In genomic region chr2:237500681-237501424, GRCh38 we compare ENCODE assay signal across 11 cellular contexts. TPM values are rescaled to one million over a fixed set of nuclear protein-coding genes. Genes with fewer than 3 reads are reported as not detected.
DNase-seq lines count a peak whose midpoint lies in the region; ATAC-seq and TF ChIP-seq lines count a peak whose summit lies in the region.
"Had no signal": no experiment of that assay in that cellular context is flagged by ENCODE, and none has a peak within 500 bp of the region (broad histone marks: within the 10 kb centered on the region; RNA-seq: fewer than 3 reads in every experiment).

No MANE protein-coding gene starts in this region.

- TF ChIP-seq POLR2A in lower leg skin (IDR thresholded peaks at IDR 0.05): no peak

- no peak for TF ChIP-seq CTCF in lower leg skin (IDR thresholded peaks at IDR 0.05)

- 64 to 66% methylated on average over 13 of the region's 13 CpGs for WGBS in lower leg skin, 2 donors

- ATAC-seq in GM18520 (IDR thresholded peaks at IDR 0.05; ENCODE audit: unreplicated experiment): no peak
- no peak for ATAC-seq in HG02970 (IDR thresholded peaks at IDR 0.05; ENCODE audit: low FRiP score, unreplicated experiment)
- ATAC-seq in HG03457 (IDR thresholded peaks at IDR 0.05; ENCODE audit: unreplicated experiment): no peak

- intact Hi-C loops in lower leg skin (cut with DNase I; ENCODE audit: low total_unique reads): no loop called here

- H3K4me3 ChIP-seq in lower leg skin (ENCODE audit: low read depth, poor library complexity, severe bottlenecking): no peak overlapping the region

- peak; percentile 100 for DNase-seq in EL
- DNase-seq in NCI-H226: peak; percentile 98
- DNase-seq in dermis blood vessel endothelial cell: peak; percentile 69
- peak; percentile 100 for DNase-seq in non-pigmented ciliary epithelial cell (ENCODE audit: low read depth)
- no peak for DNase-seq in lower leg skin (ENCODE audit: low spot score in 2 of 2)
- DNase-seq: hippocampal formation; NCI-H1105; stimulated activated CD4-positive, alpha-beta T cell treated with anti-CD3 and anti-CD28 coated beads, Interleukin-4, amount 100 ng/mL, for 24 hours had no signal

RNA-seq across cellular contexts. Expression of gene MLPH, which starts 13.8 kb away (rescaled TPM):
- 0.28 and 1.0 TPM in 2 replicates for total RNA-seq in dermis blood vessel endothelial cell
- 10 to 100 TPM; 13.3 to 37.9 (median 19.9) TPM for total RNA-seq in lower leg skin

Comparison
In these comparisons a context has a peak if more than half of its experiments do, and no peak if none do; other contexts are left out.
1. DNase-seq: peak in EL (single experiment), NCI-H226 (single experiment), dermis blood vessel endothelial cell (single experiment) and non-pigmented ciliary epithelial cell (single experiment); none in lower leg skin (0 of 2).